Comparison of ENCODE assay signal across 1 cellular context in the genomic region with DNA sequence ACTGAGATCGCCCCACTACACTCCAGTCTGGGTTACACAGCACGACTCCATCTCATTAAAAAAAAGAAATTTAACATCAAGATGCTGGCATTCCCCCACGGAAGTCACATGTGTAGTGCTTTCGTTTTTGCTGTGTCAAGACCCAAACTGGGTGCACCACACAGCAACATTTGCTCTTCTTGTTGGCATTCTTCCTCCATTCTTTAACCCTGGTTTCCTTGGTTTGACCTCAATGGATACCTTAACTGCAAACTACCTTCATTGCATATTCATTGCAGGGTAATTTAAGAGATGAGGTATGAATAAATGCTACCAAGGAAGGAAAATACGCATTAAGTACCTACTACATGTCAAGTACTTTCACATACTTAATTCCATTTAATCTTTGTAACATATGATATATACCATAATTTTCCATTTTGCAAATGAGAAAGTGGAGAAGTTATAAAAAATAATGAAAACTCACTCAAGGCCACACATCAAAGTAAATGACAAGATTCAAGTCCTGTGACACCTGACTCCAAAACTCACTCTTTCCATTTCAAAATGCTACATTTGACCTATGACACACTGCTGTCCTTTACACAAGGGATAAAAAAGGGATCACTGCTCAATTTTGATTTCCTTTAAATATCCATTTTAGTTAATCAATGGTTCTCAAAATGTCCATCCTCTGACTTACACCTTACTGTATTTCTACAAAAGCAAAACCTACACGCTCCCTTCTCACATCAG.
A peak's percentile ranks its signal among the peaks of the same experiment; 100 is the strongest.
TF ChIP-seq lines count a peak whose summit lies in the region.

No MANE protein-coding gene starts in this region.

TF ChIP-seq in GM12878, 131 proteins besides CTCF, POLR2A, EP300 and RAD21 (continued from another document):
- peak; percentile 92 for TF ChIP-seq ZNF687 (IDR thresholded peaks at IDR 0.05)
- TF ChIP-seq MTA2 (IDR thresholded peaks at IDR 0.05; ENCODE audit: low read depth) = peak; percentile 55; the same call in 1 of the 2 replicates
- peak; percentile 79 for TF ChIP-seq RELA (IDR thresholded peaks at IDR 0.05; ENCODE audit: borderline replicate concordance, partially characterized antibody)
- TF ChIP-seq RUNX3 (IDR thresholded peaks at IDR 0.05; ENCODE audit: low read length) = peak; percentile 51
- peak in 1 of 2 experiments; percentile 32; a peak in 2 of 4 replicates for TF ChIP-seq IKZF2 (IDR thresholded peaks at IDR 0.05)
- TF ChIP-seq EED (IDR thresholded peaks at IDR 0.05; ENCODE audit: low read depth) = peak; percentile 44; the same call in 1 of the 2 replicates
- TF ChIP-seq JUNB (IDR thresholded peaks at IDR 0.05) = peak; percentile 27; the same call in 1 of the 2 replicates
- 0 out of 2 replicates have a peak, but pooled peaks have one; percentile 33 for TF ChIP-seq NFIC (IDR thresholded peaks at IDR 0.05; ENCODE audit: low read depth, low read length)
- TF ChIP-seq YY1 (IDR thresholded peaks at IDR 0.05; ENCODE audit: low read depth, low read length) = 0 out of 2 replicates have a peak, but pooled peaks have one; percentile 8
- TF ChIP-seq SKIL (IDR thresholded peaks at IDR 0.05; ENCODE audit: low read depth, poor library complexity, severe bottlenecking) = peak; percentile 13
- TF ChIP-seq NR2F1 (conservative IDR thresholded peaks at IDR 0.05) = peak; percentile 48
- no peak for TF ChIP-seq SREBF1 (IDR thresholded peaks at IDR 0.05; ENCODE audit: low read length)
- TF ChIP-seq ZNF384 (IDR thresholded peaks at IDR 0.05; ENCODE audit: borderline replicate concordance, low read depth, low read length) = peak; percentile 8; the same call in 1 of the 2 replicates
- TF ChIP-seq BHLHE40 (IDR thresholded peaks at IDR 0.05; ENCODE audit: borderline replicate concordance in 1 of 2, low read depth in 2 of 2, low read length in 1 of 2) = peak; percentile 65 to 83; a peak in 3 of 4 replicates
- peak; percentile 70 for TF ChIP-seq RELB (IDR thresholded peaks at IDR 0.05; ENCODE audit: low read depth)
- TF ChIP-seq, protein P1, sequence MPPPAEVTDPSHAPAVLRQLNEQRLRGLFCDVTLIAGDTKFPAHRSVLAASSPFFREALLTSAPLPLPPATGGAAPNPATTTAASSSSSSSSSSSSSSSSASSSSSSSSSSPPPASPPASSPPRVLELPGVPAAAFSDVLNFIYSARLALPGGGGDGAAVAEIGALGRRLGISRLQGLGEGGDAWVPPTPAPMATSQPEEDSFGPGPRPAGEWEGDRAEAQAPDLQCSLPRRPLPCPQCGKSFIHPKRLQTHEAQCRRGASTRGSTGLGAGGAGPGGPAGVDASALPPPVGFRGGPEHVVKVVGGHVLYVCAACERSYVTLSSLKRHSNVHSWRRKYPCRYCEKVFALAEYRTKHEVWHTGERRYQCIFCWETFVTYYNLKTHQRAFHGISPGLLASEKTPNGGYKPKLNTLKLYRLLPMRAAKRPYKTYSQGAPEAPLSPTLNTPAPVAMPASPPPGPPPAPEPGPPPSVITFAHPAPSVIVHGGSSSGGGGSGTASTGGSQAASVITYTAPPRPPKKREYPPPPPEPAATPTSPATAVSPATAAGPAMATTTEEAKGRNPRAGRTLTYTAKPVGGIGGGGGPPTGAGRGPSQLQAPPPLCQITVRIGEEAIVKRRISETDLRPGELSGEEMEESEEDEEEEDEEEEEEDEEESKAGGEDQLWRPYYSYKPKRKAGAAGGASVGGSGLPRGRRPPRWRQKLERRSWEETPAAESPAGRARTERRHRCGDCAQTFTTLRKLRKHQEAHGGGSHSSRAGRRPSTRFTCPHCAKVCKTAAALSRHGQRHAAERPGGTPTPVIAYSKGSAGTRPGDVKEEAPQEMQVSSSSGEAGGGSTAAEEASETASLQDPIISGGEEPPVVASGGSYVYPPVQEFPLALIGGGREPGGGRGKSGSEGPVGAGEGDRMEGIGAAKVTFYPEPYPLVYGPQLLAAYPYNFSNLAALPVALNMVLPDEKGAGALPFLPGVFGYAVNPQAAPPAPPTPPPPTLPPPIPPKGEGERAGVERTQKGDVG (CRISPR knock-in tag; IDR thresholded peaks at IDR 0.05) = no peak
- peak; percentile 76 for TF ChIP-seq RAD51 (IDR thresholded peaks at IDR 0.05)
- no peak for TF ChIP-seq MEF2B (IDR thresholded peaks at IDR 0.05; ENCODE audit: partially characterized antibody, poor library complexity, severe bottlenecking)
- no peak for TF ChIP-seq FOXM1 (IDR thresholded peaks at IDR 0.05; ENCODE audit: low read depth, low read length)
- no peak for TF ChIP-seq RCOR1 (conservative IDR thresholded peaks at IDR 0.05; ENCODE audit: low read depth, low read length)
- TF ChIP-seq, protein P2, sequence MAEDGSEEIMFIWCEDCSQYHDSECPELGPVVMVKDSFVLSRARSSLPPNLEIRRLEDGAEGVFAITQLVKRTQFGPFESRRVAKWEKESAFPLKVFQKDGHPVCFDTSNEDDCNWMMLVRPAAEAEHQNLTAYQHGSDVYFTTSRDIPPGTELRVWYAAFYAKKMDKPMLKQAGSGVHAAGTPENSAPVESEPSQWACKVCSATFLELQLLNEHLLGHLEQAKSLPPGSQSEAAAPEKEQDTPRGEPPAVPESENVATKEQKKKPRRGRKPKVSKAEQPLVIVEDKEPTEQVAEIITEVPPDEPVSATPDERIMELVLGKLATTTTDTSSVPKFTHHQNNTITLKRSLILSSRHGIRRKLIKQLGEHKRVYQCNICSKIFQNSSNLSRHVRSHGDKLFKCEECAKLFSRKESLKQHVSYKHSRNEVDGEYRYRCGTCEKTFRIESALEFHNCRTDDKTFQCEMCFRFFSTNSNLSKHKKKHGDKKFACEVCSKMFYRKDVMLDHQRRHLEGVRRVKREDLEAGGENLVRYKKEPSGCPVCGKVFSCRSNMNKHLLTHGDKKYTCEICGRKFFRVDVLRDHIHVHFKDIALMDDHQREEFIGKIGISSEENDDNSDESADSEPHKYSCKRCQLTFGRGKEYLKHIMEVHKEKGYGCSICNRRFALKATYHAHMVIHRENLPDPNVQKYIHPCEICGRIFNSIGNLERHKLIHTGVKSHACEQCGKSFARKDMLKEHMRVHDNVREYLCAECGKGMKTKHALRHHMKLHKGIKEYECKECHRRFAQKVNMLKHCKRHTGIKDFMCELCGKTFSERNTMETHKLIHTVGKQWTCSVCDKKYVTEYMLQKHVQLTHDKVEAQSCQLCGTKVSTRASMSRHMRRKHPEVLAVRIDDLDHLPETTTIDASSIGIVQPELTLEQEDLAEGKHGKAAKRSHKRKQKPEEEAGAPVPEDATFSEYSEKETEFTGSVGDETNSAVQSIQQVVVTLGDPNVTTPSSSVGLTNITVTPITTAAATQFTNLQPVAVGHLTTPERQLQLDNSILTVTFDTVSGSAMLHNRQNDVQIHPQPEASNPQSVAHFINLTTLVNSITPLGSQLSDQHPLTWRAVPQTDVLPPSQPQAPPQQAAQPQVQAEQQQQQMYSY (CRISPR knock-in tag; IDR thresholded peaks at IDR 0.05) = no peak
- peak; percentile 65 for TF ChIP-seq IRF4 (IDR thresholded peaks at IDR 0.05; ENCODE audit: low read depth, low read length)
